ENCODE assay signal across 10 cellular contexts in genomic region chr3:152377184-152377570, GRCh38.
DNase-seq lines count a peak whose midpoint lies in the region; ATAC-seq and TF ChIP-seq lines count a peak whose summit lies in the region.
"Had no signal": no experiment of that assay in that cellular context is flagged by ENCODE, and none has a peak within 500 bp of the region (broad histone marks: within the 10 kb centered on the region; RNA-seq: fewer than 3 reads in every experiment).

No MANE protein-coding gene starts in this region.

- H3F3A ChIP-seq in SK-N-SH (replicated peaks; ENCODE audit: insufficient read depth): peaks cover 34% of the 10 kb centered on the region

- DNase-seq in SK-N-SH (no peak), ascending aorta (ENCODE audit: low spot score in 2 of 2) (no peak), pons (ENCODE audit: low spot score) (no peak), DMS53 treated with DMSO at 0.1 percent for 48 hours (lab: John Stamatoyannopoulos, UW; ENCODE audit: unreplicated experiment) (no peak)
- DNase-seq: NCI-H774 had no signal

- TF ChIP-seq EP300 in SK-N-SH (IDR thresholded peaks at IDR 0.05; ENCODE audit: borderline replicate concordance in 1 of 2, low read depth in 1 of 2, low read length in 1 of 2): no peak

- TF ChIP-seq RAD21 in SK-N-SH (IDR thresholded peaks at IDR 0.05; ENCODE audit: low read length): no peak

- H3K4me2 ChIP-seq in SK-N-SH: peak overlapping the region; percentile 78

- CTCF ChIA-PET in SK-N-SH (lab: Yijun Ruan, JAX): no interaction called here

- H3K9me2 ChIP-seq in SK-N-SH: no peaks in the 10 kb centered on the region

- TF ChIP-seq CTCF in SK-N-SH (IDR thresholded peaks at IDR 0.05) (no peak), ascending aorta (IDR thresholded peaks at IDR 0.05) (no peak)

- ATAC-seq in SK-N-SH treated with all-trans-retinoic acid at 6 μM for 48 hours: no peak
- ATAC-seq in HG02885 (IDR thresholded peaks at IDR 0.05; ENCODE audit: poor library complexity, unreplicated experiment): peak; percentile 25
- ATAC-seq in HG03378 (IDR thresholded peaks at IDR 0.05; ENCODE audit: unreplicated experiment): no peak

- H3K27me3 ChIP-seq in SK-N-SH (ENCODE audit: insufficient read depth) (no peaks in the 10 kb centered on the region), ascending aorta (no peaks in the 10 kb centered on the region), subcutaneous abdominal adipose tissue (ENCODE audit: control insufficient read depth in 5 of 5, insufficient read depth in 4 of 5, low read length in 5 of 5) (no peaks in the 10 kb centered on the region)

- H3K36me3 ChIP-seq in SK-N-SH (replicated peaks in 1 of 2; ENCODE audit: control insufficient read depth in 1 of 2, insufficient read depth in 2 of 2, low read length in 1 of 2) (peaks cover 4 to 16% of the 10 kb centered on the region in 2 experiments), ascending aorta (peaks cover 3 to 5% of the 10 kb centered on the region in 2 donors), subcutaneous abdominal adipose tissue (ENCODE audit: control insufficient read depth in 5 of 5, insufficient read depth in 5 of 5, low read length in 5 of 5) (peaks cover 0 to 10% (median 0%) of the 10 kb centered on the region in 5 donors)

- H3K9me3 ChIP-seq in SK-N-SH (no peaks in the 10 kb centered on the region), ascending aorta (no peaks in the 10 kb centered on the region), subcutaneous abdominal adipose tissue (ENCODE audit: control insufficient read depth in 5 of 5, low read length in 5 of 5) (no peaks in the 10 kb centered on the region)

- peaks cover 30% of the 10 kb centered on the region for H4K20me1 ChIP-seq in SK-N-SH (ENCODE audit: insufficient read depth)

- H3K79me2 ChIP-seq in SK-N-SH (ENCODE audit: insufficient read depth): peaks cover 100% of the 10 kb centered on the region

- intact Hi-C loops in ascending aorta (cut with DNase I): no loop called here

- H3K4me1 ChIP-seq in SK-N-SH (ENCODE audit: control insufficient read depth in 1 of 2, insufficient read depth in 2 of 2, low read depth in 1 of 2, low read length in 1 of 2) (peaks cover 0 to 62% of the 10 kb centered on the region in 2 experiments; a peak in 3 of 4 replicates), ascending aorta (peaks cover 0 to 55% of the 10 kb centered on the region in 2 donors), subcutaneous abdominal adipose tissue (ENCODE audit: control insufficient read depth in 5 of 5, insufficient read depth in 5 of 5, low read length in 5 of 5) (peaks cover 0 to 31% (median 26%) of the 10 kb centered on the region in 5 donors)

- no peak overlapping the region; a peak in 1 of 4 replicates for H3K4me3 ChIP-seq in SK-N-SH (ENCODE audit: low read depth in 2 of 2, low read length in 1 of 2)
- no peak overlapping the region for H3K4me3 ChIP-seq in ascending aorta
- no peak overlapping the region for H3K4me3 ChIP-seq in subcutaneous abdominal adipose tissue (ENCODE audit: low read depth in 1 of 5, low read length in 5 of 5)

- H2AFZ ChIP-seq in SK-N-SH (ENCODE audit: low read depth): no peak overlapping the region

- H3K9ac ChIP-seq in SK-N-SH (no peak overlapping the region), subcutaneous abdominal adipose tissue (ENCODE audit: low read length in 5 of 5) (no peak overlapping the region)

- POLR2A ChIA-PET in SK-N-SH (lab: Yijun Ruan, JAX): no interaction called here

- 96% methylated on average over 4 of the region's 4 CpGs for WGBS in SK-N-SH (ENCODE audit: low lambda C conversion rate)

- H3K27ac ChIP-seq in SK-N-SH (ENCODE audit: low read depth in 2 of 2, low read length in 1 of 2) (peak overlapping the region; percentile 58 to 90; a peak in 3 of 4 replicates), ascending aorta (peak overlapping the region; percentile 47 to 57), subcutaneous abdominal adipose tissue (ENCODE audit: low read depth, low read length) (peak overlapping the region; percentile 63)
- H3K27ac ChIP-seq: 22Rv1 had no signal

TF ChIP-seq in SK-N-SH, 30 proteins besides CTCF, POLR2A, EP300 and RAD21 (continues in another document):
- TF ChIP-seq POLR2AphosphoS5 (IDR thresholded peaks at IDR 0.05; ENCODE audit: low read depth, low read length): no peak
- TF ChIP-seq PBX3 (IDR thresholded peaks at IDR 0.05): no peak
- TF ChIP-seq NFIC (IDR thresholded peaks at IDR 0.05; ENCODE audit: borderline replicate concordance): no peak
- TF ChIP-seq ELF1 (IDR thresholded peaks at IDR 0.05): no peak
- no peak for TF ChIP-seq RCOR1 (IDR thresholded peaks at IDR 0.05; ENCODE audit: low read length)
- no peak for TF ChIP-seq CHD2 (IDR thresholded peaks at IDR 0.05; ENCODE audit: low read length, partially characterized antibody)
- no peak for TF ChIP-seq FOXJ3 (CRISPR knock-in tag; IDR thresholded peaks at IDR 0.05)
- no peak for TF ChIP-seq ZBTB33 (IDR thresholded peaks at IDR 0.05; ENCODE audit: borderline replicate concordance, low read depth)
- no peak for TF ChIP-seq TCF12 (IDR thresholded peaks at IDR 0.05)
- no peak for TF ChIP-seq NRF1 (IDR thresholded peaks at IDR 0.05; ENCODE audit: low read depth, low read length)
- TF ChIP-seq TAF1 (IDR thresholded peaks at IDR 0.05; ENCODE audit: borderline replicate concordance, low read depth, low read length): no peak

TF ChIP-seq in SK-N-SH treated with all-trans-retinoic acid at 6 μM for 48 hours, 23 proteins besides CTCF, POLR2A, EP300 and RAD21 (continues in another document):
- TF ChIP-seq BACH2 (CRISPR knock-in tag; IDR thresholded peaks at IDR 0.05; ENCODE audit: borderline replicate concordance) (no peak), GLIS3 (CRISPR knock-in tag; IDR thresholded peaks at IDR 0.05) (no peak), RARB (CRISPR knock-in tag; IDR thresholded peaks at IDR 0.05) (no peak), ZNF70 (CRISPR knock-in tag; IDR thresholded peaks at IDR 0.05) (no peak), ZFP30 (CRISPR knock-in tag; IDR thresholded peaks at IDR 0.05) (no peak), PPARA (CRISPR knock-in tag; IDR thresholded peaks at IDR 0.05; ENCODE audit: borderline replicate concordance) (no peak), TCF4 (CRISPR knock-in tag; IDR thresholded peaks at IDR 0.05; ENCODE audit: borderline replicate concordance) (no peak), ZFP3 (CRISPR knock-in tag; IDR thresholded peaks at IDR 0.05) (no peak), ZNF565 (CRISPR knock-in tag; conservative IDR thresholded peaks at IDR 0.05; ENCODE audit: low read depth) (no peak), ISL1 (CRISPR knock-in tag; IDR thresholded peaks at IDR 0.05) (no peak), SNAI2 (CRISPR knock-in tag; IDR thresholded peaks at IDR 0.05) (no peak), TSHZ2 (CRISPR knock-in tag; IDR thresholded peaks at IDR 0.05) (no peak), CSRNP3 (CRISPR knock-in tag; IDR thresholded peaks at IDR 0.05) (no peak), CREB5 (CRISPR knock-in tag; IDR thresholded peaks at IDR 0.05; ENCODE audit: low read depth) (no peak), TOX (CRISPR knock-in tag; IDR thresholded peaks at IDR 0.05; ENCODE audit: borderline replicate concordance) (no peak), ZNF8 (CRISPR knock-in tag; IDR thresholded peaks at IDR 0.05) (no peak)
